ENCODE assay signal across 8 cellular contexts in the genomic region with DNA sequence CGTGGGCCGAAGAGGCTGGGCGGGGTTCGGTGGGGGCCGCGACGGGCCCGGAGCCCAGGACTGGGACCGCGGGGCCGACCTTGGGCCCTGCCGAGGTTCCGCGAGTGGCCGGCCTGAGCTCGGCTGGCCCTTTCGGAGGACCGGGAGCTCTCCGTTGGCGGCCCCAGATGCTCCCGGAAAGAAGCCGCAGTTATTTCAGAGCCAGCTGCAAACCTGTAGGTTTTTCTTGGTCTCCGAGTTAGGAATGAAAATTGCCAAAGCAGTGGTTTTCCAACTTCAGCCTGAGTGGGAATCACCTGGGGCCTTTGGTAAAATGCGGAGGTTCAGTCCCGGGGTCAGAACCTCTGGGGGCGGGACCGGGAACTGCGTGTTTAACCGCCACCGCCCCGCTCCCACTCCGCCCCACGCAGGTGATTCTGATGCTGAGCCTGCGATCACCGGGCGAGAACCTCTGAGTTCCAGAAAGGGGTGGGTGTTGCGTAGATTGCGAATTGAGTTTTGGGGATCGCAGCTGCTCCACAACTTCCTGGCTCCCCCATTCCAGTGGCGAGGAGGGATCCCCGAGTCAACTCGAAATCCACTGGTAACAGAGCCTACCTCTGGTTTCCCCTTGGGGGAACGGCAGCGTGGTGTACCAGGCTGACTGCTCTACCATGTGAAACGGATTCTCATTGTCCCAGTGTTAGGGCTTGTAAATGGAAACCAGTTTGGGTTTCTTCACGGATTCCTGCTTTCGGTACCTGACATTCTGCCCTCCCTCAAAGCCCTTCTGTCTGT. TPM values are rescaled to one million over a fixed set of nuclear protein-coding genes. Genes with fewer than 3 reads are reported as not detected.
DNase-seq lines count a peak whose midpoint lies in the region; ATAC-seq and TF ChIP-seq lines count a peak whose summit lies in the region.
"Not testable (repeated sequence)": the region's sequence is repeated elsewhere in the genome, so short reads cannot be mapped to it uniquely, and the experiment has no call there.

No MANE protein-coding gene starts in this region.

- H3K4me1 Mint-ChIP-seq in T-helper 2 cell treated with Interferon-gamma antibody and Interleukin-4, amounts not matched to agents 5 μg/mL and 100 μg/mL, for 36 hours (ENCODE audit: low read depth) = not testable (repeated sequence)
- peaks cover 26% of the 10 kb centered on the region for H3K4me1 Mint-ChIP-seq in activated naive CD4-positive, alpha-beta T cell treated with anti-CD3 and anti-CD28 coated beads for 36 hours (ENCODE audit: low read depth)

- H3K27me3 Mint-ChIP-seq in T-helper 2 cell treated with Interferon-gamma antibody and Interleukin-4, amounts not matched to agents 5 μg/mL and 100 μg/mL, for 36 hours (ENCODE audit: low read depth); activated naive CD4-positive, alpha-beta T cell treated with anti-CD3 and anti-CD28 coated beads for 36 hours (ENCODE audit: low read depth): not testable (repeated sequence)

- not testable (repeated sequence) for H4K20me1 ChIP-seq in KMS-11 (ENCODE audit: insufficient read depth)

- peak overlapping the region; percentile 85 for H3K4me3 Mint-ChIP-seq in T-helper 2 cell treated with Interferon-gamma antibody and Interleukin-4, amounts not matched to agents 5 μg/mL and 100 μg/mL, for 36 hours
- H3K4me3 Mint-ChIP-seq in activated naive CD4-positive, alpha-beta T cell treated with anti-CD3 and anti-CD28 coated beads for 36 hours = peak overlapping the region; percentile 85

- peak; percentile 8 for ATAC-seq in GM19463 (IDR thresholded peaks at IDR 0.05; ENCODE audit: unreplicated experiment)

- in situ Hi-C loops in ACHN (cut with HindIII; ENCODE audit: low pct_ligation_motif_present, low pct_unique_long_range_greater_than_20kb, low sequenced_read_pairs) = not testable (repeated sequence)

- DNase-seq in ACHN (peak; percentile 36), fibroblast of peridontal ligament (ENCODE audit: extremely low read depth) (peak; percentile 16), mucosa of gallbladder (ENCODE audit: low spot score) (peak; percentile 67)
- DNase-seq in T-helper 2 cell treated with Interferon-gamma antibody and Interleukin-4, amounts not matched to agents 5 μg/mL and 100 μg/mL, for 36 hours (ENCODE audit: low spot score) = peak; percentile 54
- peak; percentile 72 for DNase-seq in activated naive CD4-positive, alpha-beta T cell treated with anti-CD3 and anti-CD28 coated beads for 36 hours
- DNase-seq in stimulated activated CD4-positive, alpha-beta T cell treated with anti-CD3 and anti-CD28 coated beads, Interleukin-4, amount 100 ng/mL, for 1 hour = peak; percentile 58

- peak overlapping the region; percentile 94 for H2AFZ ChIP-seq in KMS-11 (ENCODE audit: low read depth)

- H3K4me1 ChIP-seq in KMS-11 (ENCODE audit: low read depth, poor library complexity, severe bottlenecking) = peaks cover 13% of the 10 kb centered on the region

- H3K27ac ChIP-seq in KMS-11 = peak overlapping the region; percentile 39; the same call in 1 of the 2 replicates

- not testable (repeated sequence) for H3K9me3 Mint-ChIP-seq in T-helper 2 cell treated with Interferon-gamma antibody and Interleukin-4, amounts not matched to agents 5 μg/mL and 100 μg/mL, for 36 hours; activated naive CD4-positive, alpha-beta T cell treated with anti-CD3 and anti-CD28 coated beads for 36 hours

- peak overlapping the region; percentile 73 for H3K9ac ChIP-seq in KMS-11

- H3K36me3 ChIP-seq in KMS-11 (ENCODE audit: insufficient read depth) = not testable (repeated sequence)

- not testable (repeated sequence) for H3K4me3 ChIP-seq in KMS-11 (IDR thresholded peaks at IDR 0.05; ENCODE audit: insufficient read depth, low read depth, low read length)

- not testable (repeated sequence) for H3K27me3 ChIP-seq in KMS-11 (ENCODE audit: insufficient read depth, low read depth)

- intact Hi-C loops in activated naive CD4-positive, alpha-beta T cell treated with anti-CD3 and anti-CD28 coated beads for 36 hours (cut with micrococcal nuclease) = loop anchor here (5.0 kb wide), 1 partner anchor 37 kb away; no protein-coding TSS in a partner anchor

- H3K36me3 Mint-ChIP-seq in T-helper 2 cell treated with Interferon-gamma antibody and Interleukin-4, amounts not matched to agents 5 μg/mL and 100 μg/mL, for 36 hours (ENCODE audit: low read depth); activated naive CD4-positive, alpha-beta T cell treated with anti-CD3 and anti-CD28 coated beads for 36 hours (ENCODE audit: low read depth): not testable (repeated sequence)

- H3K27ac Mint-ChIP-seq in T-helper 2 cell treated with Interferon-gamma antibody and Interleukin-4, amounts not matched to agents 5 μg/mL and 100 μg/mL, for 36 hours = peak overlapping the region; percentile 52
- H3K27ac Mint-ChIP-seq in activated naive CD4-positive, alpha-beta T cell treated with anti-CD3 and anti-CD28 coated beads for 36 hours = peak overlapping the region; percentile 78

- peak overlapping the region; percentile 54 for H3K4me2 ChIP-seq in KMS-11

- CTCF ChIA-PET in activated naive CD4-positive, alpha-beta T cell treated with anti-CD3 and anti-CD28 coated beads for 36 hours (lab: Charles Lee) = not testable (repeated sequence)

- peaks cover 45% of the 10 kb centered on the region; the same call in 1 of the 2 replicates for H3K79me2 ChIP-seq in KMS-11 (ENCODE audit: insufficient read depth, low read depth)

- not testable (repeated sequence) for TF ChIP-seq CTCF in KMS-11 (conservative IDR thresholded peaks at IDR 0.05; ENCODE audit: low read depth, low read length)

RNA-seq across cellular contexts. Expression of a gene that starts 0.8 kb away (rescaled TPM):
- total RNA-seq in activated naive CD4-positive, alpha-beta T cell treated with anti-CD3 and anti-CD28 coated beads for 36 hours = 10 to 100 TPM; 52.6 to 53.9 TPM
- 189 TPM for total RNA-seq in mucosa of gallbladder

RNA-seq across cellular contexts. Expression of a gene that starts 38.4 kb away (rescaled TPM):
- 100 to 1,000 TPM in 1 of 2 experiments, 10 to 100 TPM in 1; 81.4 to 101 TPM for total RNA-seq in activated naive CD4-positive, alpha-beta T cell treated with anti-CD3 and anti-CD28 coated beads for 36 hours
- total RNA-seq in mucosa of gallbladder = 114 TPM

Comparison
In these comparisons a context has a peak if more than half of its experiments do, and no peak if none do; other contexts are left out.
1. DNase-seq: peak in every context shown above with its lines; median percentile 72 in activated naive CD4-positive, alpha-beta T cell treated with anti-CD3 and anti-CD28 coated beads for 36 hours; 67 in mucosa of gallbladder; 58 in stimulated activated CD4-positive, alpha-beta T cell treated with anti-CD3 and anti-CD28 coated beads, Interleukin-4, amount 100 ng/mL, for 1 hour; 54 in T-helper 2 cell treated with Interferon-gamma antibody and Interleukin-4, amounts not matched to agents 5 μg/mL and 100 μg/mL, for 36 hours; 36 in ACHN; 16 in fibroblast of peridontal ligament.